Comparison of ENCODE assay signal across 8 cellular contexts in genomic region chr16:69709456-69710084, GRCh38. TPM values are rescaled to one million over a fixed set of nuclear protein-coding genes. Genes with fewer than 3 reads are reported as not detected.
DNase-seq lines count a peak whose midpoint lies in the region; ATAC-seq, FAIRE-seq and TF ChIP-seq lines count a peak whose summit lies in the region.

No MANE protein-coding gene starts in this region.

- no peaks in the 10 kb centered on the region for H4K20me1 ChIP-seq in GM12878 (ENCODE audit: control insufficient read depth, insufficient read depth)

- peak overlapping the region; percentile 1 for H3K27ac ChIP-seq in CD4-positive, CD25-positive, alpha-beta regulatory T cell (ENCODE audit: insufficient read depth, low read length, poor library complexity, severe bottlenecking)
- H3K27ac ChIP-seq in GM12878 (ENCODE audit: control insufficient read depth, insufficient read depth) (no peak overlapping the region), iPS DF 6.9 (ENCODE audit: low read length) (no peak overlapping the region)

- BruUV-seq in GM12878 (replicated peaks; lab: Mats Ljungman, UMichigan) = no TSS peak

- no peaks in the 10 kb centered on the region for H3K36me3 ChIP-seq in CD4-positive, CD25-positive, alpha-beta regulatory T cell (ENCODE audit: control insufficient read depth, insufficient read depth, low read length)
- peaks cover 0 to 1% of the 10 kb centered on the region in 2 experiments; a peak in 2 of 4 replicates for H3K36me3 ChIP-seq in GM12878 (ENCODE audit: control insufficient read depth in 2 of 2, insufficient read depth in 2 of 2, low read length in 1 of 2)
- no peaks in the 10 kb centered on the region; the same call in 1 of the 2 replicates for H3K36me3 ChIP-seq in iPS DF 6.9 (ENCODE audit: control insufficient read depth, insufficient read depth, low read length)

- in situ Hi-C loops in GM12878 (cut with MboI) = no loop called here

- intact Hi-C loops in GM12878 (cut with micrococcal nuclease; ENCODE audit: unreplicated experiment) = loop anchor here (1.0 to 5.0 kb wide), 2 partner anchors 45 to 223 kb away; partner anchors contain the start of gene NOB1

- no peak overlapping the region for H2AFZ ChIP-seq in GM12878 (ENCODE audit: control insufficient read depth, low read depth, low read length)

- no peak overlapping the region for H3K9ac ChIP-seq in GM12878 (ENCODE audit: control insufficient read depth, insufficient read depth, low read length)

- TF ChIP-seq POLR2A in GM12878 (IDR thresholded peaks at IDR 0.05; ENCODE audit: low read depth, low read length) = no peak

- TF ChIP-seq CTCF in GM12878 (IDR thresholded peaks at IDR 0.05 in 2 of 3, conservative IDR thresholded peaks at IDR 0.05 in 1 of 3; ENCODE audit: control insufficient read depth in 2 of 3, extremely low read depth in 1 of 3, insufficient read depth in 1 of 3, low read depth in 3 of 3, low read length in 3 of 3) = peak; percentile 43 to 74 (median 64); a peak in 5 of 6 replicates

- FAIRE-seq in GM12878 (lab: Jason Lieb, UNC) = peak; percentile 89

- H3K79me2 ChIP-seq in GM12878 (ENCODE audit: control insufficient read depth, insufficient read depth, low read length) = no peaks in the 10 kb centered on the region

- peak; percentile 73 for TF ChIP-seq RAD21 in GM12878 (IDR thresholded peaks at IDR 0.05; ENCODE audit: insufficient read depth, low read depth, low read length)

- H3K4me3 Mint-ChIP-seq in CD4-positive, CD25-positive, alpha-beta regulatory T cell = no peak overlapping the region

- CTCF ChIA-PET in GM12878 (lab: Yijun Ruan, JAX) = interaction anchor here (0.7 to 7.6 kb wide), 20 partner anchors 10 to 601 kb away, joined by 3 to 95 read pairs (median 4); partner anchors contain the start of genes NOB1 and NQO1

- peak; percentile 40 to 50 for ATAC-seq in CD4-positive, CD25-positive, alpha-beta regulatory T cell (ENCODE audit: low read depth in 2 of 2)
- ATAC-seq in GM12878 (peak; percentile 83), GM18858 (IDR thresholded peaks at IDR 0.05; ENCODE audit: unreplicated experiment) (no peak), HG03460 (IDR thresholded peaks at IDR 0.05; ENCODE audit: unreplicated experiment) (no peak)

- H3K4me2 ChIP-seq in GM12878 (ENCODE audit: control insufficient read depth, insufficient read depth) = no peak overlapping the region

- TF ChIP-seq EP300 in GM12878 (IDR thresholded peaks at IDR 0.05; ENCODE audit: borderline replicate concordance in 1 of 2, control insufficient read depth in 1 of 2, low read depth in 2 of 2, low read length in 2 of 2) = no peak

- DNase-seq in CD4-positive, CD25-positive, alpha-beta regulatory T cell = peak in 2 of 3 donors; percentile 63 to 70
- DNase-seq in HCEC 1CT = peak; percentile 62
- peak; percentile 67 for DNase-seq in NCI-H69 (lab: John Stamatoyannopoulos, UW)
- DNase-seq in GM12878 (ENCODE audit: low read depth, low spot score) = peak; percentile 15
- DNase-seq in iPS DF 6.9 (ENCODE audit: low read depth, low spot score) = peak; percentile 29
- peak; percentile 63 for DNase-seq in stromal cell of bone marrow (ENCODE audit: low read depth)

- H3K4me1 ChIP-seq in CD4-positive, CD25-positive, alpha-beta regulatory T cell (ENCODE audit: control insufficient read depth, insufficient read depth, low read length, poor library complexity, severe bottlenecking) = peaks cover 5% of the 10 kb centered on the region
- no peaks in the 10 kb centered on the region for H3K4me1 ChIP-seq in GM12878 (ENCODE audit: control insufficient read depth, insufficient read depth, low read length)
- H3K4me1 ChIP-seq in iPS DF 6.9 (ENCODE audit: control insufficient read depth, insufficient read depth, low read length) = no peaks in the 10 kb centered on the region

- no peaks in the 10 kb centered on the region for H3K27me3 Mint-ChIP-seq in CD4-positive, CD25-positive, alpha-beta regulatory T cell

- peaks cover 3% of the 10 kb centered on the region for H3K36me3 Mint-ChIP-seq in CD4-positive, CD25-positive, alpha-beta regulatory T cell

- no peaks in the 10 kb centered on the region for H3K9me3 ChIP-seq in CD4-positive, CD25-positive, alpha-beta regulatory T cell (ENCODE audit: control insufficient read depth in 2 of 2, low read length in 2 of 2)
- no peaks in the 10 kb centered on the region for H3K9me3 ChIP-seq in GM12878 (replicated peaks; ENCODE audit: control insufficient read depth, insufficient read depth, low read length)
- no peaks in the 10 kb centered on the region for H3K9me3 ChIP-seq in iPS DF 6.9 (ENCODE audit: control insufficient read depth, insufficient read depth, low read length)

- H3K27ac Mint-ChIP-seq in CD4-positive, CD25-positive, alpha-beta regulatory T cell = peak overlapping the region in 1 of 3 donors; percentile 61

- no peaks in the 10 kb centered on the region for H3K9me3 Mint-ChIP-seq in CD4-positive, CD25-positive, alpha-beta regulatory T cell

- H3K4me1 Mint-ChIP-seq in CD4-positive, CD25-positive, alpha-beta regulatory T cell = peaks cover 4 to 7% (median 5%) of the 10 kb centered on the region in 4 donors

- RAD21 ChIA-PET in GM12878 (lab: Charles Lee; ENCODE audit: unreplicated experiment) = interaction anchor here (0.8 to 3.0 kb wide), 7 partner anchors 15 to 221 kb away, joined by 3 to 32 read pairs (median 3); partner anchors contain the start of gene NOB1

- WGBS in GM12878 (ENCODE audit: insufficient coverage, insufficient replicate concordance, low lambda C conversion rate, missing lambda C conversion rate) = 39% methylated on average over 5 of the region's 5 CpGs
- WGBS in iPS DF 6.9 (ENCODE audit: insufficient coverage, insufficient read length) = no CpG with 5 or more reads among the region's 5 CpGs

- SMC1A ChIA-PET in GM12878 (lab: Charles Lee; ENCODE audit: uncharacterized antibody, unreplicated experiment) = interaction anchor here (0.6 to 4.0 kb wide), 12 partner anchors 14 to 313 kb away, joined by 3 to 34 read pairs (median 3); partner anchors contain the start of gene NOB1

- POLR2A ChIA-PET in GM12878 (lab: Charles Lee) = interaction anchor here (0.6 kb wide), 1 partner anchor 12 kb away, joined by 4 read pairs; no protein-coding TSS in a partner anchor

- H3K4me3 ChIP-seq in CD4-positive, CD25-positive, alpha-beta regulatory T cell (ENCODE audit: low read depth, low read length) = no peak overlapping the region
- H3K4me3 ChIP-seq in GM12878 (no peak overlapping the region), iPS DF 6.9 (ENCODE audit: low read length) (no peak overlapping the region)

- H3K27me3 ChIP-seq in CD4-positive, CD25-positive, alpha-beta regulatory T cell (ENCODE audit: control insufficient read depth, insufficient read depth, low read length) = no peaks in the 10 kb centered on the region
- H3K27me3 ChIP-seq in GM12878 (replicated peaks in 1 of 2; ENCODE audit: control insufficient read depth in 2 of 2, insufficient read depth in 2 of 2, low read length in 1 of 2) = no peaks in the 10 kb centered on the region
- H3K27me3 ChIP-seq in iPS DF 6.9 (ENCODE audit: control insufficient read depth, insufficient read depth, low read length) = no peaks in the 10 kb centered on the region

RNA-seq across cellular contexts. Expression of gene NQO1, which starts 16.8 kb away (rescaled TPM):
- total RNA-seq in CD4-positive, CD25-positive, alpha-beta regulatory T cell = 3.9 TPM
- polyA plus RNA-seq in CD4-positive, CD25-positive, alpha-beta regulatory T cell = 10 to 100 TPM in 2 of 4 donors, 1 to 10 TPM in 2; 4.1 to 15.1 (median 8.7) TPM
- 2.5 and 2.7 TPM in 2 replicates for total RNA-seq in GM12878 (2013; cell fraction: nucleolus; rRNA removed)
- total RNA-seq in GM12878 (2014; rRNA removed) = 24.6 and 26.4 TPM in 2 replicates
- total RNA-seq in GM12878 (2014; rRNA removed; fragmentation: Illumina TruSeq; extraction: Trizol) = 27.6 and 33.4 TPM in 2 replicates
- total RNA-seq in GM12878 (2021) = 24.0 and 25.0 TPM in 2 replicates
- 15.3 TPM for polyA plus RNA-seq in GM12878 (2011; ENCODE audit: low read depth)
- polyA plus RNA-seq in GM12878 (2011; rRNA removed) = 29.0 and 34.1 TPM in 2 replicates
- 32.2 and 35.7 TPM in 2 replicates for polyA plus RNA-seq in GM12878 (2011; cell fraction: cytosol; rRNA removed)
- 10.9 and 14.9 TPM in 2 replicates for polyA plus RNA-seq in GM12878 (2011; cell fraction: nucleus; rRNA removed)
- 14.0 and 15.3 TPM in 2 replicates for polyA plus RNA-seq in GM12878 (2012)
- polyA plus RNA-seq in GM12878 (2014; fragmentation: Illumina TruSeq; extraction: Trizol) = 25.5 and 35.9 TPM in 2 replicates
- 10 to 100 TPM; 35.2 to 40.0 TPM for polyA plus RNA-seq in GM12878 (2014; fragmentation: Nextera tagmentation; extraction: Ambion mirVana)
- 25.0 and 26.0 TPM in 2 replicates for polyA plus RNA-seq in GM12878 (2014; rRNA removed)
- 10 to 100 TPM; 82.4 to 84.9 TPM for polyA plus RNA-seq in GM12878 (2016; fragmentation: Nextera tagmentation; extraction: Ambion mirVana)
- 15.7 and 18.5 TPM in 2 replicates for polyA minus RNA-seq in GM12878 (2011; rRNA and poly(A)+ RNA removed)
- 7.1 and 9.1 TPM in 2 replicates for polyA minus RNA-seq in GM12878 (2011; cell fraction: cytosol; rRNA and poly(A)+ RNA removed)
- 2.4 and 2.7 TPM in 2 replicates for polyA minus RNA-seq in GM12878 (2011; cell fraction: nucleus; rRNA and poly(A)+ RNA removed)

RNA-seq across cellular contexts. Expression of gene NOB1, which starts 45.2 kb away (rescaled TPM):
- 36.1 TPM for total RNA-seq in CD4-positive, CD25-positive, alpha-beta regulatory T cell
- 10 to 100 TPM; 49.2 to 62.6 (median 52.8) TPM for polyA plus RNA-seq in CD4-positive, CD25-positive, alpha-beta regulatory T cell
- 31.1 and 34.0 TPM in 2 replicates for total RNA-seq in GM12878 (2013; cell fraction: nucleolus; rRNA removed)
- total RNA-seq in GM12878 (2014; rRNA removed) = 55.6 and 64.0 TPM in 2 replicates
- total RNA-seq in GM12878 (2014; rRNA removed; fragmentation: Illumina TruSeq; extraction: Trizol) = 67.0 and 68.6 TPM in 2 replicates
- total RNA-seq in GM12878 (2021) = 93.1 and 97.9 TPM in 2 replicates
- 49.2 TPM for polyA plus RNA-seq in GM12878 (2011; ENCODE audit: low read depth)
- polyA plus RNA-seq in GM12878 (2011; rRNA removed) = 86.4 and 112 TPM in 2 replicates
- polyA plus RNA-seq in GM12878 (2011; cell fraction: cytosol; rRNA removed) = 167 and 168 TPM in 2 replicates
- polyA plus RNA-seq in GM12878 (2011; cell fraction: nucleus; rRNA removed) = 89.6 and 97.2 TPM in 2 replicates
- 101 and 107 TPM in 2 replicates for polyA plus RNA-seq in GM12878 (2012)
- polyA plus RNA-seq in GM12878 (2014; fragmentation: Illumina TruSeq; extraction: Trizol) = 51.1 and 87.9 TPM in 2 replicates
- polyA plus RNA-seq in GM12878 (2014; fragmentation: Nextera tagmentation; extraction: Ambion mirVana) = 10 to 100 TPM; 31.1 to 44.0 TPM
- 117 and 121 TPM in 2 replicates for polyA plus RNA-seq in GM12878 (2014; rRNA removed)
- polyA plus RNA-seq in GM12878 (2016; fragmentation: Nextera tagmentation; extraction: Ambion mirVana) = 10 to 100 TPM; 76.9 to 79.1 TPM
- polyA minus RNA-seq in GM12878 (2011; rRNA and poly(A)+ RNA removed) = 86.5 and 139 TPM in 2 replicates
- polyA minus RNA-seq in GM12878 (2011; cell fraction: cytosol; rRNA and poly(A)+ RNA removed) = 47.7 and 51.3 TPM in 2 replicates
- 32.5 and 54.4 TPM in 2 replicates for polyA minus RNA-seq in GM12878 (2011; cell fraction: nucleus; rRNA and poly(A)+ RNA removed)

RNA-seq across cellular contexts. Expression of gene WWP2, which starts 52.6 kb away (rescaled TPM):
- 93.0 TPM for total RNA-seq in CD4-positive, CD25-positive, alpha-beta regulatory T cell
- polyA plus RNA-seq in CD4-positive, CD25-positive, alpha-beta regulatory T cell = 10 to 100 TPM; 36.3 to 43.4 (median 39.2) TPM
- total RNA-seq in GM12878 (2013; cell fraction: nucleolus; rRNA removed) = 58.8 and 64.9 TPM in 2 replicates
- total RNA-seq in GM12878 (2014; rRNA removed) (22.5 and 27.3 TPM in 2 replicates), GM12878 (2014; rRNA removed; fragmentation: Illumina TruSeq; extraction: Trizol) (16.9 and 20.3 TPM in 2 replicates), GM12878 (2021) (40.4 and 47.0 TPM in 2 replicates)
- polyA plus RNA-seq in GM12878 (2011; ENCODE audit: low read depth) = 9.8 TPM
- polyA plus RNA-seq in GM12878 (2011; rRNA removed) (5.0 and 8.6 TPM in 2 replicates), GM12878 (2014; fragmentation: Illumina TruSeq; extraction: Trizol) (27.4 and 33.7 TPM in 2 replicates), GM12878 (2014; fragmentation: Nextera tagmentation; extraction: Ambion mirVana) (1 to 10 TPM; 2.8 to 2.9 TPM), GM12878 (2014; rRNA removed) (18.5 and 21.6 TPM in 2 replicates), GM12878 (2016; fragmentation: Nextera tagmentation; extraction: Ambion mirVana) (10 to 100 TPM; 29.8 to 31.4 TPM)
- polyA plus RNA-seq in GM12878 (2011; cell fraction: cytosol; rRNA removed) = 9.9 and 15.0 TPM in 2 replicates
- 29.9 and 49.2 TPM in 2 replicates for polyA plus RNA-seq in GM12878 (2011; cell fraction: nucleus; rRNA removed)
- polyA plus RNA-seq in GM12878 (2012) = 17.6 and 19.3 TPM in 2 replicates
- polyA minus RNA-seq in GM12878 (2011; rRNA and poly(A)+ RNA removed) = 11.6 and 15.1 TPM in 2 replicates
- polyA minus RNA-seq in GM12878 (2011; cell fraction: cytosol; rRNA and poly(A)+ RNA removed) = 5.6 and 9.3 TPM in 2 replicates
- 10.3 and 26.2 TPM in 2 replicates for polyA minus RNA-seq in GM12878 (2011; cell fraction: nucleus; rRNA and poly(A)+ RNA removed)

Comparison
In these comparisons a context has a peak if more than half of its experiments do, and no peak if none do; other contexts are left out.
1. ATAC-seq: peak in CD4-positive, CD25-positive, alpha-beta regulatory T cell (2 of 2) and GM12878 (single experiment); none in GM18858 (single experiment) and HG03460 (single experiment).
2. DNase-seq: peak in every context shown above with its lines; median percentile 67 in NCI-H69; 66 in CD4-positive, CD25-positive, alpha-beta regulatory T cell; 63 in stromal cell of bone marrow; 62 in HCEC 1CT; 29 in iPS DF 6.9; 15 in GM12878.